ENCODE assay signal across 8 cellular contexts in genomic region chr7:104982308-104982755, GRCh38. TPM values are rescaled to one million over a fixed set of nuclear protein-coding genes. Genes with fewer than 3 reads are reported as not detected.
DNase-seq lines count a peak whose midpoint lies in the region; ATAC-seq and TF ChIP-seq lines count a peak whose summit lies in the region.

No MANE protein-coding gene starts in this region.

- H3K9me3 ChIP-seq in endodermal cell (ENCODE audit: control insufficient read depth, low read length), result no peaks in the 10 kb centered on the region
- H3K9me3 ChIP-seq in psoas muscle, result no peaks in the 10 kb centered on the region

- 92 to 96% methylated on average over 2 to 3 of the region's 3 CpGs for WGBS in endodermal cell (ENCODE audit: insufficient coverage in 1 of 2, insufficient read length in 1 of 2), 2 experiments
- 5 to 20% (median 8%) methylated on average over 3 of the region's 3 CpGs for WGBS in psoas muscle, 3 donors

- H3K4me1 ChIP-seq in endodermal cell (ENCODE audit: control insufficient read depth, insufficient read depth, low read length) (peaks cover 26% of the 10 kb centered on the region), psoas muscle (peaks cover 54% of the 10 kb centered on the region)

- TF ChIP-seq CTCF in endodermal cell (conservative IDR thresholded peaks at IDR 0.05) (no peak), psoas muscle (IDR thresholded peaks at IDR 0.05) (no peak)

- H3K4me3 Mint-ChIP-seq in endodermal cell, result peak overlapping the region; percentile 85

- intact Hi-C loops in psoas muscle (cut with DNase I), result loop anchor here (2.0 to 10.0 kb wide), 4 partner anchors 32 to 352 kb away; partner anchors contain the start of gene KMT2E (in 1 of the 2)

- H3K27me3 Mint-ChIP-seq in endodermal cell (ENCODE audit: insufficient read depth), result no peaks in the 10 kb centered on the region

- H3K27ac Mint-ChIP-seq in endodermal cell, result peak overlapping the region; percentile 99

- no peak overlapping the region for H3K4me3 ChIP-seq in endodermal cell (ENCODE audit: low read length)
- H3K4me3 ChIP-seq in psoas muscle, result peak overlapping the region; percentile 69

- H3K36me3 ChIP-seq in endodermal cell (ENCODE audit: control insufficient read depth, insufficient read depth, low read length), result peaks cover 21% of the 10 kb centered on the region
- H3K36me3 ChIP-seq in psoas muscle (ENCODE audit: insufficient read depth in 1 of 2, low read depth in 1 of 2), result no peaks in the 10 kb centered on the region

- H3K4me1 Mint-ChIP-seq in endodermal cell, result peaks cover 63% of the 10 kb centered on the region

- H3K27me3 ChIP-seq in endodermal cell (ENCODE audit: control insufficient read depth, insufficient read depth, low read length, poor library complexity, severe bottlenecking) (no peaks in the 10 kb centered on the region), psoas muscle (ENCODE audit: insufficient read depth in 3 of 3, low read length in 2 of 3) (no peaks in the 10 kb centered on the region)

- DNase-seq in ELR (ENCODE audit: low read depth), result peak; percentile 46
- peak; percentile 93 for DNase-seq in RPMI7951 (ENCODE audit: low read depth)
- DNase-seq in endodermal cell, result no peak
- DNase-seq in psoas muscle, result no peak
- DNase-seq in NCI-H1105 (lab: John Stamatoyannopoulos, UW), result no peak
- DNase-seq in 8988T, result no peak
- no peak for DNase-seq in UCSD-AML1 (lab: John Stamatoyannopoulos, UW; ENCODE audit: unreplicated experiment)
- DNase-seq in AML-193 (lab: John Stamatoyannopoulos, UW), result no peak

- H3K27ac ChIP-seq in endodermal cell (ENCODE audit: low read depth, low read length), result no peak overlapping the region
- no peak overlapping the region for H3K27ac ChIP-seq in psoas muscle

- ATAC-seq in psoas muscle, result no peak

- no peak overlapping the region for H3K9ac ChIP-seq in endodermal cell (ENCODE audit: extremely low read depth, low read length, poor library complexity, severe bottlenecking)

- peaks cover 3% of the 10 kb centered on the region for H3K36me3 Mint-ChIP-seq in endodermal cell (ENCODE audit: low read depth)

- H3K9me3 Mint-ChIP-seq in endodermal cell, result no peaks in the 10 kb centered on the region

RNA-seq across cellular contexts. Expression of gene KMT2E, which starts 31.7 kb away (rescaled TPM):
- total RNA-seq in RPMI7951 (2014; rRNA removed; shearing (Covaris generic)), result 39.3 and 63.4 TPM in 2 replicates
- 10 to 100 TPM; 65.7 to 70.4 TPM for total RNA-seq in endodermal cell
- 73.3 TPM for polyA plus RNA-seq in endodermal cell (2013, experiment 1 of 2)
- 71.3 TPM for polyA plus RNA-seq in endodermal cell (2013, experiment 2 of 2)
- total RNA-seq in psoas muscle, result 10 to 100 TPM; 24.0 to 40.9 (median 27.0) TPM
- polyA plus RNA-seq in psoas muscle, result 10 to 100 TPM in 1 of 3 donors, 1 to 10 TPM in 2; 6.2 to 18.1 (median 7.3) TPM

Comparison
In these comparisons a context has a peak if more than half of its experiments do, and no peak if none do; other contexts are left out.
1. DNase-seq: peak in ELR (single experiment) and RPMI7951 (single experiment); none in endodermal cell (single experiment), psoas muscle (0 of 2), NCI-H1105 (single experiment), 8988T (single experiment), UCSD-AML1 (single experiment) and AML-193 (0 of 2).